1 cellular context compared by ENCODE assay signal in genomic region chr10:87837445-87837844, GRCh38.
TF ChIP-seq lines count a peak whose summit lies in the region.

No MANE protein-coding gene starts in this region.

TF ChIP-seq in GM12878, 131 proteins besides CTCF, POLR2A, EP300 and RAD21:
- no peak for TF ChIP-seq RB1 (IDR thresholded peaks at IDR 0.05; ENCODE audit: borderline replicate concordance)
- TF ChIP-seq SPI1 (IDR thresholded peaks at IDR 0.05; ENCODE audit: borderline replicate concordance, insufficient read depth, low read depth, low read length) = peak; percentile 91
